ENCODE assay signal across 8 cellular contexts in the genomic region with DNA sequence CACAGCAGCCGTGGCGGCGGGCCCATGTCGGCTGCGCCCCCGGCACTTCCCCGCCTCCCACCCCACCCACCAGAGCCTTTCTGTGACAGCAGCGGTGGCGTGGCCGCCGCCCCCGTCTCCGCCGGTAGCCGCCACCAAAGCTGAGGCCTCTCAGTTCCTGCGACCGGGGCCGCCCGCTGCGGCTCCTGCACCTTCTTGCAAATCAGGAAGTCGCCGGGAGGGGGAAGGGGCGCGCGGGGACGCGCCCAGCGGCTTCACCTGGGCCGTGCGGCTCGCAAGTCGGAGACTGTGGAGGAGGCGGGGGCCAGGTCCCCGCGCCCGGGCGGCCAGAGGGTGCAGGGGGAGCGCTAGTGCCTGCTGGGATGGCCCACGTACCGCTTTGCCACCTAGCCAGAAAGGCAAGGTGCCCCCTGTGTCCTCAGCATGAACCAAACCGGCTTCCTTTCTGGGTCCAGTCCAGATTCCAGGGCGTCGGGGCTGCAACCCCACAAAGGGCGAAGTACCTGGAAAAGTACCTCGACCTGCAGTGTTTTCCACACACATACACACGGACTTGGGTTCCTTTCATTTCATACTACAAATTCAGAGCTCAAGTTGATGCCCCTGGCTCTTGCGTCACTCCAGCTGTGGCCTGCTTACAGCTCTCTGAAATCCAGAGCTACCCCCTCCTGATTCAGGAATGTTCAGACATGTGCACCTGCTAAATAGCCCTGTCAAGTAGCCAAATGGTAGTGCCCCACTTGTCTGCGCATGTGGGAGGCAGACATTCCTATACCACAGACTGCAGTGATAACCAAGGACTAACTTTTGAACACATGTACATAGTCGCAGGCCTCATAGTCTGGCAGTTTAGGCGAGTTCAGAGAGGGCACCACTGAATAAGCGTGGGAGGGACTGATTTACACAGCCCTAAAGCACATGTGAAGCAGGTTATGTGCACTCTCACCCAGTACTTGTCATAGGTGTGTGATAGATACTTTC. TPM values are rescaled to one million over a fixed set of nuclear protein-coding genes. Genes with fewer than 3 reads are reported as not detected.
DNase-seq lines count a peak whose midpoint lies in the region; ATAC-seq, FAIRE-seq and TF ChIP-seq lines count a peak whose summit lies in the region.

A gene with protein sequence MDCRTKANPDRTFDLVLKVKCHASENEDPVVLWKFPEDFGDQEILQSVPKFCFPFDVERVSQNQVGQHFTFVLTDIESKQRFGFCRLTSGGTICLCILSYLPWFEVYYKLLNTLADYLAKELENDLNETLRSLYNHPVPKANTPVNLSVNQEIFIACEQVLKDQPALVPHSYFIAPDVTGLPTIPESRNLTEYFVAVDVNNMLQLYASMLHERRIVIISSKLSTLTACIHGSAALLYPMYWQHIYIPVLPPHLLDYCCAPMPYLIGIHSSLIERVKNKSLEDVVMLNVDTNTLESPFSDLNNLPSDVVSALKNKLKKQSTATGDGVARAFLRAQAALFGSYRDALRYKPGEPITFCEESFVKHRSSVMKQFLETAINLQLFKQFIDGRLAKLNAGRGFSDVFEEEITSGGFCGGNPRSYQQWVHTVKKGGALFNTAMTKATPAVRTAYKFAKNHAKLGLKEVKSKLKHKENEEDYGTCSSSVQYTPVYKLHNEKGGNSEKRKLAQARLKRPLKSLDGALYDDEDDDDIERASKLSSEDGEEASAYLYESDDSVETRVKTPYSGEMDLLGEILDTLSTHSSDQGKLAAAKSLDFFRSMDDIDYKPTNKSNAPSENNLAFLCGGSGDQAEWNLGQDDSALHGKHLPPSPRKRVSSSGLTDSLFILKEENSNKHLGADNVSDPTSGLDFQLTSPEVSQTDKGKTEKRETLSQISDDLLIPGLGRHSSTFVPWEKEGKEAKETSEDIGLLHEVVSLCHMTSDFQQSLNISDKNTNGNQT (minus strand): TSS at position 199 of the 981 bp plus-strand sequence. CDS start 325 bp downstream, outside the sequence.

- no peaks in the 10 kb centered on the region for H3K27me3 ChIP-seq in Caco-2 (replicated peaks; ENCODE audit: control insufficient read depth, insufficient read depth, low read length)
- H3K27me3 ChIP-seq in foreskin keratinocyte, result no peaks in the 10 kb centered on the region
- no peaks in the 10 kb centered on the region for H3K27me3 ChIP-seq in suprapubic skin

- no peak for FAIRE-seq in HTR-8/SVneo (lab: Jason Lieb, UNC)

- H3K4me1 ChIP-seq in Caco-2 (0 out of 2 replicates have a peak, but pooled peaks cover 17% of the 10 kb centered on the region), foreskin keratinocyte (peaks cover 30% of the 10 kb centered on the region), suprapubic skin (peaks cover 41% of the 10 kb centered on the region)

- no peak for TF ChIP-seq EP300 in suprapubic skin (IDR thresholded peaks at IDR 0.05)

- no peaks in the 10 kb centered on the region for H3K9me3 ChIP-seq in Caco-2
- no peaks in the 10 kb centered on the region for H3K9me3 ChIP-seq in suprapubic skin

- WGBS in suprapubic skin, result 20% methylated on average over 17 of the region's 51 CpGs

- peak within 1 kb of the TSS; percentile 80 for H3K27ac Mint-ChIP-seq in Caco-2 (ENCODE audit: unreplicated experiment)

- BruUV-seq in Caco-2 (replicated peaks; lab: Mats Ljungman, UMichigan), result no TSS peak

- DNase-seq in Caco-2 (peak; percentile 88 to 91), HTR-8/SVneo (ENCODE audit: insufficient read length, low spot score) (peak; percentile 24), SHP77 (lab: John Stamatoyannopoulos, UW) (peak; percentile 70 to 82), foreskin keratinocyte (peak; percentile 86 to 92), non-pigmented ciliary epithelial cell (ENCODE audit: low read depth) (peak; percentile 80), suprapubic skin (ENCODE audit: low spot score in 2 of 2) (peak; percentile 88 to 92)
- peak; percentile 70 for DNase-seq in activated T-helper 9 cell treated with anti-CD3 and anti-CD28 coated beads, Interleukin-2, amount 50 U/mL, for 16 hours (ENCODE audit: low read depth)

- H3K27ac ChIP-seq in foreskin keratinocyte (peak within 1 kb of the TSS; percentile 78), suprapubic skin (peak within 1 kb of the TSS; percentile 94)

- H3K4me3 ChIP-seq in Caco-2 (ENCODE audit: low read depth, low read length), result peak within 1 kb of the TSS; percentile 66
- H3K4me3 ChIP-seq in suprapubic skin, result peak within 1 kb of the TSS; percentile 98

- H3K4me3 Mint-ChIP-seq in Caco-2 (ENCODE audit: unreplicated experiment), result peak within 1 kb of the TSS; percentile 83

- POLR2A ChIA-PET in Caco-2 (lab: Charles Lee), result no interaction called here

- TF ChIP-seq POLR2A in suprapubic skin (IDR thresholded peaks at IDR 0.05), result no peak

- no peaks in the 10 kb centered on the region for H3K36me3 Mint-ChIP-seq in Caco-2 (ENCODE audit: insufficient read depth, unreplicated experiment)

- no peaks in the 10 kb centered on the region for H3K36me3 ChIP-seq in Caco-2 (ENCODE audit: control insufficient read depth, insufficient read depth, low read length)
- no peaks in the 10 kb centered on the region for H3K36me3 ChIP-seq in suprapubic skin

- intact Hi-C loops in Caco-2 (cut with micrococcal nuclease; ENCODE audit: unreplicated experiment), result loop anchor here (1.0 to 5.0 kb wide), 3 partner anchors 93 to 155 kb away; a partner anchor contains a TSS

- CTCF ChIA-PET in Caco-2 (lab: Charles Lee), result interaction anchor here (0.6 to 0.7 kb wide), 3 partner anchors 75 to 125 kb away, joined by 4 read pairs; no protein-coding TSS in a partner anchor

- ATAC-seq in GM21367 (IDR thresholded peaks at IDR 0.05; ENCODE audit: unreplicated experiment) (peak; percentile 61), foreskin keratinocyte (peak; percentile 79)

- peaks cover 7% of the 10 kb centered on the region for H3K4me1 Mint-ChIP-seq in Caco-2 (ENCODE audit: low read depth, unreplicated experiment)

- H3K9me3 Mint-ChIP-seq in Caco-2 (ENCODE audit: unreplicated experiment), result no peaks in the 10 kb centered on the region

- H3K27me3 Mint-ChIP-seq in Caco-2 (ENCODE audit: insufficient read depth, unreplicated experiment), result no peaks in the 10 kb centered on the region

- TF ChIP-seq CTCF in Caco-2 (IDR thresholded peaks at IDR 0.05; ENCODE audit: insufficient read depth in 1 of 2, low read depth in 1 of 2, low read length in 1 of 2, severe bottlenecking in 1 of 2, unreplicated experiment in 1 of 2), result peak in 1 of 2 experiments; percentile 28
- peak; percentile 12 for TF ChIP-seq CTCF in foreskin keratinocyte (conservative IDR thresholded peaks at IDR 0.05)
- peak in 1 of 2 donors; percentile 11 for TF ChIP-seq CTCF in suprapubic skin (IDR thresholded peaks at IDR 0.05)

RNA-seq across cellular contexts. Expression of the gene that starts here (rescaled TPM):
- total RNA-seq in Caco-2 (2022), result 9.4 and 9.6 TPM in 2 replicates
- 7.6 and 9.8 TPM in 2 replicates for total RNA-seq in foreskin keratinocyte
- polyA plus RNA-seq in foreskin keratinocyte, result 1.1 and 1.8 TPM in 2 replicates
- total RNA-seq in suprapubic skin, result 10 to 100 TPM; 10.1 to 14.4 (median 12.6) TPM

Comparison
In these comparisons a context has a peak if more than half of its experiments do, and no peak if none do; other contexts are left out.
1. Peak in every context shown above with its lines: DNase-seq, ATAC-seq, H3K4me3 ChIP-seq and H3K27ac ChIP-seq.
2. DNase-seq: peak in every context shown above with its lines; median percentile 90 in suprapubic skin; 90 in Caco-2; 89 in foreskin keratinocyte; 80 in non-pigmented ciliary epithelial cell; 76 in SHP77; 70 in activated T-helper 9 cell treated with anti-CD3 and anti-CD28 coated beads, Interleukin-2, amount 50 U/mL, for 16 hours; 24 in HTR-8/SVneo.